8 cellular contexts compared by ENCODE assay signal in the genomic region with DNA sequence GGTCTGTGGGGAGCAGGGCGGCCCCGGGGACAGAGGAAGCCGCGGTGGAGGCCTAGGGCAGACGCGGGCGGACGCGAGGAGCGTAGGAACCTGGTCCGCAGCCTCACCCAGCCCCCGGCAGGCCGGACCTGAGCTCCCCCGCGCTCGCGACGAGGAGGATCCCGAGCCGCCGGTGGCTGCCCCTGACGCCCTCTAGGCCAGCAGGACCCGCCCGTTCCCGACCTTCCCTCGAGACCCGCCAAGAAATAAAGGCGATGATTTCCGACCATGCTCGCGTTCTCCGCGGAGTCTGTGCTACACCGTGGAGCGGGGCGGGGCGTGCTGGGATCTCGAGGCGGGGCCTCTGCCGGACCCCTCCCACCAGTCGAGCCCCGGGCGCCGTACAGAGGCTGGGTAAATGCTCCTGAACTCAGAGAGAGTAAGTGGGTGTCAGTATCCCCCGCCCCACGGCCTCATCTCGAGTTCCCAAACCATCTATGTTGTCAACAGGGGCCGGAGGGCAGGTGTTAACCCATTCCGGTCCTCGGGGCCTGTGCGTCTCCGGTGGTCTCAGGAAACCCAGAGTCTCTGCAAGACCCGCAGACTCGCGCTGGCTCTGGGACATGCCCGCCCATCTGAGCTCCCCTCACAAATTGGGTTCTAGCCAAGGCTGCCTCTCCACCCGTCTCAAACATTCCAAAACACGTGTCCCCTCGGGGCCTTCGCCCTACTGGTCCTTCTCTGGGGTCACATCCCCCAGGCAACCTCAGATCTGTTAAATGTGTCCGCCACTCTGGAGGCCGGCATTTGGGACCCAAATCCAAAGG. TPM values are rescaled to one million over a fixed set of nuclear protein-coding genes. Genes with fewer than 3 reads are reported as not detected.
DNase-seq lines count a peak whose midpoint lies in the region; ATAC-seq and TF ChIP-seq lines count a peak whose summit lies in the region.

No MANE protein-coding gene starts in this region.

- H3K27ac ChIP-seq in GM23248 (no peak overlapping the region), body of pancreas (peak overlapping the region; percentile 50 to 74 (median 62))

- H3K4me3 ChIP-seq in GM23248 (peak overlapping the region; percentile 56), body of pancreas (peak overlapping the region; percentile 42 to 65)

- H3K4me3 Mint-ChIP-seq in T-helper 2 cell treated with Interferon-gamma antibody and Interleukin-4, amounts not matched to agents 5 μg/mL and 100 μg/mL, for 36 hours, result peak overlapping the region; percentile 78

- no peaks in the 10 kb centered on the region for H3K9me3 Mint-ChIP-seq in T-helper 2 cell treated with Interferon-gamma antibody and Interleukin-4, amounts not matched to agents 5 μg/mL and 100 μg/mL, for 36 hours

- no peaks in the 10 kb centered on the region for H3K79me2 ChIP-seq in GM23248 (ENCODE audit: insufficient read depth)

- no peaks in the 10 kb centered on the region for H4K20me1 ChIP-seq in GM23248 (ENCODE audit: insufficient read depth)

- no peak overlapping the region for H3K9ac ChIP-seq in GM23248

- no peaks in the 10 kb centered on the region for H3K27me3 Mint-ChIP-seq in T-helper 2 cell treated with Interferon-gamma antibody and Interleukin-4, amounts not matched to agents 5 μg/mL and 100 μg/mL, for 36 hours (ENCODE audit: low read depth)

- no peaks in the 10 kb centered on the region for H3K36me3 ChIP-seq in GM23248 (ENCODE audit: low read depth)
- H3K36me3 ChIP-seq in body of pancreas (replicated peaks in 1 of 2; ENCODE audit: insufficient read depth in 1 of 2, low read depth in 2 of 2), result no peaks in the 10 kb centered on the region

- peak overlapping the region; percentile 61 for H3K4me2 ChIP-seq in GM23248 (ENCODE audit: unreplicated experiment)

- no peaks in the 10 kb centered on the region for H3K36me3 Mint-ChIP-seq in T-helper 2 cell treated with Interferon-gamma antibody and Interleukin-4, amounts not matched to agents 5 μg/mL and 100 μg/mL, for 36 hours (ENCODE audit: low read depth)

- H3K9me3 ChIP-seq in GM23248 (ENCODE audit: low read depth), result no peaks in the 10 kb centered on the region
- H3K9me3 ChIP-seq in body of pancreas, result no peaks in the 10 kb centered on the region

- H3K9me2 ChIP-seq in GM23248 (ENCODE audit: insufficient read depth), result no peaks in the 10 kb centered on the region

- peak in 1 of 3 donors; percentile 22 for TF ChIP-seq POLR2A in body of pancreas (IDR thresholded peaks at IDR 0.05)

- peak overlapping the region; percentile 78 for H3K27ac Mint-ChIP-seq in T-helper 2 cell treated with Interferon-gamma antibody and Interleukin-4, amounts not matched to agents 5 μg/mL and 100 μg/mL, for 36 hours

- ATAC-seq in body of pancreas, result peak; percentile 81

- H2AFZ ChIP-seq in GM23248, result peak overlapping the region; percentile 62

- H3K4me1 ChIP-seq in GM23248 (ENCODE audit: insufficient read depth) (0 out of 2 replicates have a peak, but pooled peaks cover 3% of the 10 kb centered on the region), body of pancreas (peaks cover 16% of the 10 kb centered on the region)

- intact Hi-C loops in body of pancreas (cut with DNase I), result no loop called here

- peaks cover 10% of the 10 kb centered on the region for H3K4me1 Mint-ChIP-seq in T-helper 2 cell treated with Interferon-gamma antibody and Interleukin-4, amounts not matched to agents 5 μg/mL and 100 μg/mL, for 36 hours (ENCODE audit: low read depth)

- in situ Hi-C loops in GM23248 (cut with MboI), result no loop called here

- DNase-seq in GDM1 (lab: John Stamatoyannopoulos, UW), result peak; percentile 20
- DNase-seq in GM23248, result peak; percentile 58
- DNase-seq in M059J (ENCODE audit: low read depth), result peak; percentile 57
- DNase-seq in T-helper 2 cell treated with Interferon-gamma antibody and Interleukin-4, amounts not matched to agents 5 μg/mL and 100 μg/mL, for 36 hours (ENCODE audit: low spot score), result peak; percentile 71
- DNase-seq in body of pancreas, result peak; percentile 54 to 73 (median 64)
- DNase-seq in kidney glomerular epithelial cell (lab: John Stamatoyannopoulos, UW), result peak; percentile 40
- peak; percentile 77 for DNase-seq in stimulated activated CD4-positive, alpha-beta T cell treated with anti-CD3 and anti-CD28 coated beads, Interleukin-4, amount 100 ng/mL, for 1 hour
- no peak for DNase-seq in midbrain (lab: John Stamatoyannopoulos, UW)

- no peak for TF ChIP-seq CTCF in body of pancreas (IDR thresholded peaks at IDR 0.05)

- WGBS in GM23248 (ENCODE audit: low coverage in 1 of 2, low lambda C conversion rate in 2 of 2, missing lambda C conversion rate in 2 of 2), 2 experiments, result 11 to 14% methylated on average over 41 to 57 of the region's 62 CpGs
- WGBS in body of pancreas, 2 donors, result 25 to 45% methylated on average over 21 to 44 of the region's 62 CpGs

- no peaks in the 10 kb centered on the region for H3F3A ChIP-seq in GM23248 (ENCODE audit: insufficient read depth)

- H3K27me3 ChIP-seq in GM23248 (replicated peaks; ENCODE audit: insufficient read depth) (peaks cover 14% of the 10 kb centered on the region), body of pancreas (no peaks in the 10 kb centered on the region)

RNA-seq across cellular contexts. Expression of a gene that starts 13.7 kb away (rescaled TPM):
- not detected in 2 replicates for total RNA-seq in GM23248 (2014; rRNA removed; shearing (Covaris generic))
- polyA plus RNA-seq in GM23248 (2016; fragmentation: Nextera tagmentation; extraction: Ambion mirVana), result not detected in 2 replicates
- 0.39 TPM in 1 of 2 replicates, not detected in the other for total RNA-seq in M059J (2014; rRNA removed; shearing (Covaris generic))
- total RNA-seq in body of pancreas, result 1 to 10 TPM in 1 of 2 donors, not detected in 1; 1.0 TPM

RNA-seq across cellular contexts. Expression of a gene that starts 21.9 kb away (rescaled TPM):
- total RNA-seq in GM23248 (2014; rRNA removed; shearing (Covaris generic)), result 9.3 and 11.3 TPM in 2 replicates
- polyA plus RNA-seq in GM23248 (2016; fragmentation: Nextera tagmentation; extraction: Ambion mirVana), result 21.4 and 22.8 TPM in 2 replicates
- 12.5 and 16.3 TPM in 2 replicates for total RNA-seq in M059J (2014; rRNA removed; shearing (Covaris generic))
- 10 to 100 TPM; 15.6 to 22.4 TPM for total RNA-seq in body of pancreas
